Comparison of ENCODE assay signal across 8 cellular contexts in the genomic region with DNA sequence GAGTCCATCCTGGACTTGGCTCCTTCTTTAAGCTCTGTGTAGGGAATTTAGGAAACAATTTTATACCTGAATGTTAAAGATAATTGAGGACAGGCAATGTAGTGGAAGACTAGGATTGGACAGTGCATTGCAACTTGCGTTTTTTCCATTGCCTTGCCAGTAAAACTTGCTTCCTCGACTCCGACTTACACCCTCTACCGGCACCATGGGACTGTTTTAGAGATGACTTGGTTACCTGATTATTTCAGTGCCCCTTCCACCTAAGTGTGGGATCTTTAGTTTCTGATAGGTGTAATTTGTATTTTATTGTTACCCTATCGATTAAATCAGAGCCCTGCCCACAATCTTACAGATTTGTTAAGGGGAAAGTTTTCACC. TPM values are rescaled to one million over a fixed set of nuclear protein-coding genes. Genes with fewer than 3 reads are reported as not detected.
A peak's percentile ranks its signal among the peaks of the same experiment; 100 is the strongest.
DNase-seq lines count a peak whose midpoint lies in the region; ATAC-seq and TF ChIP-seq lines count a peak whose summit lies in the region.

No MANE protein-coding gene starts in this region.

- peak in 2 of 4 donors; percentile 21 for ATAC-seq in right lobe of liver
- ATAC-seq in HG03097 (IDR thresholded peaks at IDR 0.05; ENCODE audit: low FRiP score, unreplicated experiment) = no peak

- WGBS in right lobe of liver (ENCODE audit: insufficient coverage, low coverage, low lambda C conversion rate, missing lambda C conversion rate) = 17% methylated on average over 5 of the region's 5 CpGs

- H3K4me1 Mint-ChIP-seq in activated naive CD4-positive, alpha-beta T cell treated with anti-CD3 and anti-CD28 coated beads, Interleukin-2, amount 50 U/mL, for 24 hours = peaks cover 32% of the 10 kb centered on the region
- peaks cover 37% of the 10 kb centered on the region for H3K4me1 Mint-ChIP-seq in brain

- H3K36me3 Mint-ChIP-seq in activated naive CD4-positive, alpha-beta T cell treated with anti-CD3 and anti-CD28 coated beads, Interleukin-2, amount 50 U/mL, for 24 hours = no peaks in the 10 kb centered on the region
- peaks cover 13% of the 10 kb centered on the region for H3K36me3 Mint-ChIP-seq in brain

- H3K9me3 ChIP-seq in right lobe of liver (no peaks in the 10 kb centered on the region), vagina (no peaks in the 10 kb centered on the region)

- H3K27ac Mint-ChIP-seq in activated naive CD4-positive, alpha-beta T cell treated with anti-CD3 and anti-CD28 coated beads, Interleukin-2, amount 50 U/mL, for 24 hours = peak overlapping the region; percentile 96
- peak overlapping the region; percentile 83 to 97 (median 95) for H3K27ac Mint-ChIP-seq in brain

- DNase-seq in activated naive CD4-positive, alpha-beta T cell (lab: John Stamatoyannopoulos, UW) = no peak
- DNase-seq in NCI-H146 treated with DMSO at 0.1 percent for 48 hours (lab: John Stamatoyannopoulos, UW; ENCODE audit: unreplicated experiment) (peak; percentile 4), right lobe of liver (no peak), vagina (ENCODE audit: extremely low spot score in 2 of 2) (no peak)
- DNase-seq in central memory CD4-positive, alpha-beta T cell = no peak

- TF ChIP-seq CTCF in brain (conservative IDR thresholded peaks at IDR 0.05) = peak; percentile 22 to 48
- peak in 1 of 4 donors; percentile 5 for TF ChIP-seq CTCF in right lobe of liver (IDR thresholded peaks at IDR 0.05)
- TF ChIP-seq CTCF in vagina (IDR thresholded peaks at IDR 0.05) = no peak

- H3K4me3 ChIP-seq in right lobe of liver = peak overlapping the region; percentile 56 to 65 (median 61)
- H3K4me3 ChIP-seq in vagina = peak overlapping the region; percentile 53 to 59

- H3K4me3 Mint-ChIP-seq in activated naive CD4-positive, alpha-beta T cell treated with anti-CD3 and anti-CD28 coated beads, Interleukin-2, amount 50 U/mL, for 24 hours = peak overlapping the region; percentile 94
- peak overlapping the region; percentile 96 to 99 (median 98) for H3K4me3 Mint-ChIP-seq in brain

- H3K27me3 ChIP-seq in right lobe of liver (no peaks in the 10 kb centered on the region), vagina (no peaks in the 10 kb centered on the region)

- H3K4me1 ChIP-seq in right lobe of liver = no peaks in the 10 kb centered on the region
- H3K4me1 ChIP-seq in vagina = peaks cover 5% of the 10 kb centered on the region

- H3K27me3 Mint-ChIP-seq in activated naive CD4-positive, alpha-beta T cell treated with anti-CD3 and anti-CD28 coated beads, Interleukin-2, amount 50 U/mL, for 24 hours = no peaks in the 10 kb centered on the region
- peaks cover 5% of the 10 kb centered on the region for H3K27me3 Mint-ChIP-seq in brain

- H3K27ac ChIP-seq in right lobe of liver (no peak overlapping the region), vagina (no peak overlapping the region)

- H3K9me3 Mint-ChIP-seq in activated naive CD4-positive, alpha-beta T cell treated with anti-CD3 and anti-CD28 coated beads, Interleukin-2, amount 50 U/mL, for 24 hours = no peaks in the 10 kb centered on the region
- no peaks in the 10 kb centered on the region for H3K9me3 Mint-ChIP-seq in brain

- no peaks in the 10 kb centered on the region for H3K36me3 ChIP-seq in right lobe of liver
- no peaks in the 10 kb centered on the region for H3K36me3 ChIP-seq in vagina

- intact Hi-C loops in right lobe of liver (cut with DNase I) = no loop called here
- intact Hi-C loops in vagina (cut with DNase I) = no loop called here

- TF ChIP-seq POLR2A in right lobe of liver (IDR thresholded peaks at IDR 0.05) (no peak), vagina (IDR thresholded peaks at IDR 0.05) (no peak)

RNA-seq across cellular contexts. Expression of gene PRPS1, which starts 1.2 kb away (rescaled TPM):
- polyA plus RNA-seq in brain (ENCODE audit: insufficient read depth, low read depth, low replicate concordance) = 39.9 TPM
- total RNA-seq in right lobe of liver (10 to 100 TPM; 23.8 to 38.6 (median 26.0) TPM), vagina (19.9 TPM)

Comparison
In these comparisons a context has a peak if more than half of its experiments do, and no peak if none do; other contexts are left out.
1. CTCF ChIP-seq: peak in brain (2 of 2); none in vagina (0 of 3).